In the genomic region with DNA sequence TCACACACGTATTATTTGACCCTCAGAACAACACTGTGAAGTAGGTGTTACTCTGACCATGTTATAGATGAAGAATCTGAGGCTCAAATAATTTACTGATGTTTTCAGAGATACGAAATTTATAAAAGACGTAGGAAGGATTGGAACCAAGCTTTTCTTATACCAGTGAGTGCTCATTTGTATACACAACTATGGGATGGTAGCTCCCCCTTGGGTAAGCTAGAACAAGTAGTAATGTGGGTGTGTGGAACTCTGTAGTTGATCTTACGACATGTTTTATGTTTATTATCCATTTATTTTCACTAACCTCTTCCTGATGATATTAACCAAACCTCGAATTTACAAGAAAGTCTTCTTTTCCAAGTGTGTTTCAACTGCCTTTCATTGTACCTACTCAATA, we compare ENCODE assay signal across 1 cellular context.
TF ChIP-seq lines count a peak whose summit lies in the region.

No MANE protein-coding gene starts in this region.

TF ChIP-seq in HepG2, 621 proteins besides CTCF, POLR2A, EP300 and RAD21 (continued from another document):
- TF ChIP-seq, protein P1, sequence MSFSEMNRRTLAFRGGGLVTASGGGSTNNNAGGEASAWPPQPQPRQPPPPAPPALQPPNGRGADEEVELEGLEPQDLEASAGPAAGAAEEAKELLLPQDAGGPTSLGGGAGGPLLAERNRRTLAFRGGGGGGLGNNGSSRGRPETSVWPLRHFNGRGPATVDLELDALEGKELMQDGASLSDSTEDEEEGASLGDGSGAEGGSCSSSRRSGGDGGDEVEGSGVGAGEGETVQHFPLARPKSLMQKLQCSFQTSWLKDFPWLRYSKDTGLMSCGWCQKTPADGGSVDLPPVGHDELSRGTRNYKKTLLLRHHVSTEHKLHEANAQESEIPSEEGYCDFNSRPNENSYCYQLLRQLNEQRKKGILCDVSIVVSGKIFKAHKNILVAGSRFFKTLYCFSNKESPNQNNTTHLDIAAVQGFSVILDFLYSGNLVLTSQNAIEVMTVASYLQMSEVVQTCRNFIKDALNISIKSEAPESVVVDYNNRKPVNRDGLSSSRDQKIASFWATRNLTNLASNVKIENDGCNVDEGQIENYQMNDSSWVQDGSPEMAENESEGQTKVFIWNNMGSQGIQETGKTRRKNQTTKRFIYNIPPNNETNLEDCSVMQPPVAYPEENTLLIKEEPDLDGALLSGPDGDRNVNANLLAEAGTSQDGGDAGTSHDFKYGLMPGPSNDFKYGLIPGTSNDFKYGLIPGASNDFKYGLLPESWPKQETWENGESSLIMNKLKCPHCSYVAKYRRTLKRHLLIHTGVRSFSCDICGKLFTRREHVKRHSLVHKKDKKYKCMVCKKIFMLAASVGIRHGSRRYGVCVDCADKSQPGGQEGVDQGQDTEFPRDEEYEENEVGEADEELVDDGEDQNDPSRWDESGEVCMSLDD (CRISPR knock-in tag; IDR thresholded peaks at IDR 0.05; ENCODE audit: borderline replicate concordance), result no peak
TF ChIP-seq in HepG2: peak in this region for 0.
